12 cellular contexts compared by ENCODE assay signal in genomic region chr11:114026355-114026754, GRCh38. TPM values are rescaled to one million over a fixed set of nuclear protein-coding genes. Genes with fewer than 3 reads are reported as not detected.
DNase-seq lines count a peak whose midpoint lies in the region; ATAC-seq and TF ChIP-seq lines count a peak whose summit lies in the region.
"Had no signal": no experiment of that assay in that cellular context is flagged by ENCODE, and none has a peak within 500 bp of the region (broad histone marks: within the 10 kb centered on the region; RNA-seq: fewer than 3 reads in every experiment).

No MANE protein-coding gene starts in this region.

- CTCF ChIA-PET in activated CD4-positive, alpha-beta T cell treated with anti-CD3 and anti-CD28 coated beads for 36 hours (lab: Charles Lee), result interaction anchor here (1.2 to 2.4 kb wide), 2 partner anchors 227 to 235 kb away, joined by 3 to 9 read pairs; no protein-coding TSS in a partner anchor

- no peaks in the 10 kb centered on the region for H3K36me3 Mint-ChIP-seq in activated CD4-positive, alpha-beta T cell treated with anti-CD3 and anti-CD28 coated beads for 36 hours (ENCODE audit: low read depth)
- H3K36me3 Mint-ChIP-seq in progenitor cell of endocrine pancreas (ENCODE audit: insufficient read depth), result no peaks in the 10 kb centered on the region
- H3K36me3 Mint-ChIP-seq in activated T-cell treated with anti-CD3 and anti-CD28 coated beads, Interleukin-2, amount 50 U/mL, for 24 hours (ENCODE audit: low read depth), result no peaks in the 10 kb centered on the region

- no peak overlapping the region for H3K27ac Mint-ChIP-seq in activated CD4-positive, alpha-beta T cell treated with anti-CD3 and anti-CD28 coated beads for 36 hours
- no peak overlapping the region for H3K27ac Mint-ChIP-seq in progenitor cell of endocrine pancreas
- no peak overlapping the region for H3K27ac Mint-ChIP-seq in activated T-cell treated with anti-CD3 and anti-CD28 coated beads, Interleukin-2, amount 50 U/mL, for 24 hours
- H3K27ac Mint-ChIP-seq: dendritic cell treated with granulocyte-macrophage colony-stimulating factor and Interleukin-4, amounts not matched to agents 40 ng/mL and 50 ng/mL, for 4 days had no signal

- ATAC-seq in activated CD4-positive, alpha-beta T cell treated with anti-CD3 and anti-CD28 coated beads for 36 hours, result peak; percentile 51

- no peaks in the 10 kb centered on the region for H3K9me3 Mint-ChIP-seq in activated CD4-positive, alpha-beta T cell treated with anti-CD3 and anti-CD28 coated beads for 36 hours (ENCODE audit: low read depth)
- H3K9me3 Mint-ChIP-seq in progenitor cell of endocrine pancreas (ENCODE audit: low read depth), result no peaks in the 10 kb centered on the region
- H3K9me3 Mint-ChIP-seq in activated T-cell treated with anti-CD3 and anti-CD28 coated beads, Interleukin-2, amount 50 U/mL, for 24 hours, result no peaks in the 10 kb centered on the region
- H3K9me3 Mint-ChIP-seq: dendritic cell treated with granulocyte-macrophage colony-stimulating factor and Interleukin-4, amounts not matched to agents 40 ng/mL and 50 ng/mL, for 4 days had no signal

- intact Hi-C loops in activated CD4-positive, alpha-beta T cell treated with anti-CD3 and anti-CD28 coated beads for 36 hours (cut with DNase I, micrococcal nuclease), result no loop called here

- no peaks in the 10 kb centered on the region for H3K27me3 Mint-ChIP-seq in activated CD4-positive, alpha-beta T cell treated with anti-CD3 and anti-CD28 coated beads for 36 hours
- peaks cover 43% of the 10 kb centered on the region for H3K27me3 Mint-ChIP-seq in progenitor cell of endocrine pancreas
- H3K27me3 Mint-ChIP-seq in activated T-cell treated with anti-CD3 and anti-CD28 coated beads, Interleukin-2, amount 50 U/mL, for 24 hours, result no peaks in the 10 kb centered on the region

- POLR2A ChIA-PET in activated CD4-positive, alpha-beta T cell treated with anti-CD3 and anti-CD28 coated beads for 36 hours (lab: Charles Lee), result no interaction called here

- peak; percentile 46 for TF ChIP-seq CTCF in progenitor cell of endocrine pancreas (IDR thresholded peaks at IDR 0.05; ENCODE audit: unreplicated experiment)

- no peak overlapping the region for H3K4me3 Mint-ChIP-seq in activated CD4-positive, alpha-beta T cell treated with anti-CD3 and anti-CD28 coated beads for 36 hours
- no peak overlapping the region for H3K4me3 Mint-ChIP-seq in progenitor cell of endocrine pancreas (ENCODE audit: low read depth)
- no peak overlapping the region for H3K4me3 Mint-ChIP-seq in activated T-cell treated with anti-CD3 and anti-CD28 coated beads, Interleukin-2, amount 50 U/mL, for 24 hours
- H3K4me3 Mint-ChIP-seq: dendritic cell treated with granulocyte-macrophage colony-stimulating factor and Interleukin-4, amounts not matched to agents 40 ng/mL and 50 ng/mL, for 4 days had no signal

- peaks cover 1% of the 10 kb centered on the region for H3K4me1 Mint-ChIP-seq in activated CD4-positive, alpha-beta T cell treated with anti-CD3 and anti-CD28 coated beads for 36 hours
- H3K4me1 Mint-ChIP-seq in progenitor cell of endocrine pancreas (ENCODE audit: low read depth), result no peaks in the 10 kb centered on the region
- H3K4me1 Mint-ChIP-seq in activated T-cell treated with anti-CD3 and anti-CD28 coated beads, Interleukin-2, amount 50 U/mL, for 24 hours (ENCODE audit: low read depth), result peaks cover 6% of the 10 kb centered on the region

- peak; percentile 42 for DNase-seq in activated CD4-positive, alpha-beta T cell treated with anti-CD3 and anti-CD28 coated beads for 36 hours
- no peak for DNase-seq in activated CD4-positive, alpha-beta T cell treated with anti-CD3 and anti-CD28 coated beads, Interleukin-2, amount 50 U/mL, for 1 hour
- DNase-seq in NCI-H69 (lab: John Stamatoyannopoulos, UW) (peak; percentile 57), progenitor cell of endocrine pancreas (ENCODE audit: low spot score, unreplicated experiment) (no peak), COR-L47 (lab: John Stamatoyannopoulos, UW) (no peak), AG08395 (ENCODE audit: low spot score) (no peak)
- DNase-seq in central memory CD4-positive, alpha-beta T cell, result peak; percentile 34
- DNase-seq in activated T-cell treated with anti-CD3 and anti-CD28 coated beads, Interleukin-2, amount 50 U/mL, for 24 hours, result no peak
- DNase-seq: pancreas, Right ventricle myocardium superior had no signal

RNA-seq across cellular contexts. Expression of gene ZBTB16, which starts 33.2 kb away (rescaled TPM):
- 1 to 10 TPM; 3.0 to 4.6 TPM for total RNA-seq in activated CD4-positive, alpha-beta T cell treated with anti-CD3 and anti-CD28 coated beads for 36 hours
- 29.6 and 32.6 TPM in 2 replicates for total RNA-seq in progenitor cell of endocrine pancreas

RNA-seq across cellular contexts. Expression of gene HTR3A, which starts 51.4 kb away (rescaled TPM):
- total RNA-seq in activated CD4-positive, alpha-beta T cell treated with anti-CD3 and anti-CD28 coated beads for 36 hours, result not detected
- total RNA-seq in progenitor cell of endocrine pancreas, result not detected in 2 replicates
- total RNA-seq: Right ventricle myocardium superior, thoracic aorta had no signal

Comparison
In these comparisons a context has a peak if more than half of its experiments do, and no peak if none do; other contexts are left out.
1. DNase-seq: peak in activated CD4-positive, alpha-beta T cell treated with anti-CD3 and anti-CD28 coated beads for 36 hours (single experiment), NCI-H69 (single experiment) and central memory CD4-positive, alpha-beta T cell (single experiment); none in activated CD4-positive, alpha-beta T cell treated with anti-CD3 and anti-CD28 coated beads, Interleukin-2, amount 50 U/mL, for 1 hour (single experiment), progenitor cell of endocrine pancreas (single experiment), COR-L47 (single experiment), activated T-cell treated with anti-CD3 and anti-CD28 coated beads, Interleukin-2, amount 50 U/mL, for 24 hours (single experiment) and AG08395 (single experiment).